Comparison of ENCODE assay signal across 1 cellular context in the genomic region with DNA sequence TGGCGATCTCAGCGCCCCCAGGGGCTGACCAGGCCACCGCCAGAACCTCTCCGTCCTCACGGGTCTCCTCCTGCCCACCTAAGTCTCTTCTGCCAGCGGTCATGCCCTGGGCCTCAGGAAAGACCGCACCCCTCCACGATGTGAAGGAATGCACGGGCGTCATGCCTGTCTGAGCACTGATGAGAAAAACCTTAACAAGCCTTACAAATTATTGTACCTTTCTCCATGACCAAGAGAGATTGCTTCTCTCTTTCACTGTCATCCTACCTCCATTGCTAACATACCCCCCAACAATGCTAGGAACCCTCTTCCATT.
A peak's percentile ranks its signal among the peaks of the same experiment; 100 is the strongest.
TF ChIP-seq lines count a peak whose summit lies in the region.

No MANE protein-coding gene starts in this region.

TF ChIP-seq in K562, 482 proteins besides CTCF, POLR2A, EP300 and RAD21:
- TF ChIP-seq ZBTB7A (IDR thresholded peaks at IDR 0.05; ENCODE audit: borderline replicate concordance, control insufficient read depth, low read depth, low read length) (peak; percentile 28; the same call in 1 of the 2 replicates), ZFX (CRISPR knock-in tag; IDR thresholded peaks at IDR 0.05) (0 out of 2 replicates have a peak, but pooled peaks have one; percentile 37), EP400 (IDR thresholded peaks at IDR 0.05) (peak; percentile 7; the same call in 1 of the 2 replicates)
- TF ChIP-seq, protein P1, sequence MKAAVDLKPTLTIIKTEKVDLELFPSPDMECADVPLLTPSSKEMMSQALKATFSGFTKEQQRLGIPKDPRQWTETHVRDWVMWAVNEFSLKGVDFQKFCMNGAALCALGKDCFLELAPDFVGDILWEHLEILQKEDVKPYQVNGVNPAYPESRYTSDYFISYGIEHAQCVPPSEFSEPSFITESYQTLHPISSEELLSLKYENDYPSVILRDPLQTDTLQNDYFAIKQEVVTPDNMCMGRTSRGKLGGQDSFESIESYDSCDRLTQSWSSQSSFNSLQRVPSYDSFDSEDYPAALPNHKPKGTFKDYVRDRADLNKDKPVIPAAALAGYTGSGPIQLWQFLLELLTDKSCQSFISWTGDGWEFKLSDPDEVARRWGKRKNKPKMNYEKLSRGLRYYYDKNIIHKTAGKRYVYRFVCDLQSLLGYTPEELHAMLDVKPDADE (conservative IDR thresholded peaks at IDR 0.05; ENCODE audit: control insufficient read depth, low read depth, low read length) = 0 out of 2 replicates have a peak, but pooled peaks have one; percentile 4
- TF ChIP-seq, protein P2, sequence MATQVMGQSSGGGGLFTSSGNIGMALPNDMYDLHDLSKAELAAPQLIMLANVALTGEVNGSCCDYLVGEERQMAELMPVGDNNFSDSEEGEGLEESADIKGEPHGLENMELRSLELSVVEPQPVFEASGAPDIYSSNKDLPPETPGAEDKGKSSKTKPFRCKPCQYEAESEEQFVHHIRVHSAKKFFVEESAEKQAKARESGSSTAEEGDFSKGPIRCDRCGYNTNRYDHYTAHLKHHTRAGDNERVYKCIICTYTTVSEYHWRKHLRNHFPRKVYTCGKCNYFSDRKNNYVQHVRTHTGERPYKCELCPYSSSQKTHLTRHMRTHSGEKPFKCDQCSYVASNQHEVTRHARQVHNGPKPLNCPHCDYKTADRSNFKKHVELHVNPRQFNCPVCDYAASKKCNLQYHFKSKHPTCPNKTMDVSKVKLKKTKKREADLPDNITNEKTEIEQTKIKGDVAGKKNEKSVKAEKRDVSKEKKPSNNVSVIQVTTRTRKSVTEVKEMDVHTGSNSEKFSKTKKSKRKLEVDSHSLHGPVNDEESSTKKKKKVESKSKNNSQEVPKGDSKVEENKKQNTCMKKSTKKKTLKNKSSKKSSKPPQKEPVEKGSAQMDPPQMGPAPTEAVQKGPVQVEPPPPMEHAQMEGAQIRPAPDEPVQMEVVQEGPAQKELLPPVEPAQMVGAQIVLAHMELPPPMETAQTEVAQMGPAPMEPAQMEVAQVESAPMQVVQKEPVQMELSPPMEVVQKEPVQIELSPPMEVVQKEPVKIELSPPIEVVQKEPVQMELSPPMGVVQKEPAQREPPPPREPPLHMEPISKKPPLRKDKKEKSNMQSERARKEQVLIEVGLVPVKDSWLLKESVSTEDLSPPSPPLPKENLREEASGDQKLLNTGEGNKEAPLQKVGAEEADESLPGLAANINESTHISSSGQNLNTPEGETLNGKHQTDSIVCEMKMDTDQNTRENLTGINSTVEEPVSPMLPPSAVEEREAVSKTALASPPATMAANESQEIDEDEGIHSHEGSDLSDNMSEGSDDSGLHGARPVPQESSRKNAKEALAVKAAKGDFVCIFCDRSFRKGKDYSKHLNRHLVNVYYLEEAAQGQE (CRISPR knock-in tag; IDR thresholded peaks at IDR 0.05; ENCODE audit: low read depth) = 0 out of 2 replicates have a peak, but pooled peaks have one; percentile 20
